Comparison of ENCODE assay signal across 10 cellular contexts in genomic region chr5:121630402-121630801, GRCh38.
DNase-seq lines count a peak whose midpoint lies in the region; ATAC-seq, FAIRE-seq and TF ChIP-seq lines count a peak whose summit lies in the region.
"Had no signal": no experiment of that assay in that cellular context is flagged by ENCODE, and none has a peak within 500 bp of the region (broad histone marks: within the 10 kb centered on the region; RNA-seq: fewer than 3 reads in every experiment).

No MANE protein-coding gene starts in this region.

- H3K4me1 Mint-ChIP-seq in nephron progenitor cell, result peaks cover 20% of the 10 kb centered on the region
- H3K4me1 Mint-ChIP-seq: activated T-helper 17 cell treated with anti-CD3 and anti-CD28 coated beads, Interleukin-2, amount 50 U/mL, for 72 hours; immature natural killer cell had no signal

- CTCF ChIA-PET in H1 (lab: Charles Lee; ENCODE audit: partially characterized antibody), result no interaction called here

- no peak overlapping the region for H4K5ac ChIP-seq in H1 (ENCODE audit: insufficient read length, low read depth, low read length)

- no peak overlapping the region for H2BK120ac ChIP-seq in H1 (replicated peaks; ENCODE audit: low read depth, low read length)

- ATAC-seq in GM18907 (IDR thresholded peaks at IDR 0.05; ENCODE audit: unreplicated experiment) (no peak), GM19467 (IDR thresholded peaks at IDR 0.05; ENCODE audit: unreplicated experiment) (no peak), GM18505 (IDR thresholded peaks at IDR 0.05; ENCODE audit: unreplicated experiment) (no peak)
- ATAC-seq: activated T-helper 17 cell treated with anti-CD3 and anti-CD28 coated beads, Interleukin-2, amount 50 U/mL, for 72 hours had no signal

- H3K18ac ChIP-seq in H1 (ENCODE audit: extremely low read depth, low read length), result no peak overlapping the region

- no peaks in the 10 kb centered on the region for H3K36me3 ChIP-seq in H1 (ENCODE audit: control insufficient read depth in 2 of 4, insufficient read depth in 4 of 4, low read length in 3 of 4)

- POLR2A ChIA-PET in H1 (lab: Charles Lee; ENCODE audit: partially characterized antibody), result no interaction called here

- no peak overlapping the region for H3K56ac ChIP-seq in H1 (replicated peaks; ENCODE audit: insufficient read length, low read depth, low read length)

- H4K20me1 ChIP-seq in H1 (replicated peaks in 1 of 2; ENCODE audit: control insufficient read depth in 1 of 2, insufficient read depth in 2 of 2, low read length in 2 of 2), result no peaks in the 10 kb centered on the region

- no peak overlapping the region for H3K14ac ChIP-seq in H1 (ENCODE audit: insufficient read length)

- H3K9me3 Mint-ChIP-seq in nephron progenitor cell, result no peaks in the 10 kb centered on the region

- H3K36me3 Mint-ChIP-seq in nephron progenitor cell (ENCODE audit: low read depth), result no peaks in the 10 kb centered on the region
- H3K36me3 Mint-ChIP-seq: immature natural killer cell had no signal

- H3K27ac ChIP-seq in H1 (ENCODE audit: low read depth, low read length), result no peak overlapping the region

- H2BK12ac ChIP-seq in H1 (ENCODE audit: low read depth, low read length), result no peak overlapping the region

- H2AFZ ChIP-seq in H1 (ENCODE audit: low read length), result 0 out of 2 replicates have a peak overlapping the region, but pooled peaks have one; percentile 37

- H3K27ac Mint-ChIP-seq in nephron progenitor cell, result peak overlapping the region; percentile 53
- H3K27ac Mint-ChIP-seq: activated T-helper 17 cell treated with anti-CD3 and anti-CD28 coated beads, Interleukin-2, amount 50 U/mL, for 72 hours; immature natural killer cell had no signal

- H3K79me2 ChIP-seq in H1 (ENCODE audit: control insufficient read depth in 1 of 2, insufficient read depth in 2 of 2, low read length in 2 of 2), result no peaks in the 10 kb centered on the region

- 85% methylated on average over 5 of the region's 5 CpGs; no CpG with 5 or more reads in 1 of the 2 experiments for WGBS in H1 (ENCODE audit: extremely low coverage in 1 of 2, insufficient coverage in 1 of 2, insufficient read length in 1 of 2, insufficient replicate concordance in 2 of 2, low coverage in 1 of 2, low lambda C conversion rate in 2 of 2, missing lambda C conversion rate in 1 of 2), 2 experiments

- no peak overlapping the region for H3K23ac ChIP-seq in H1 (ENCODE audit: insufficient read length)

- no peak overlapping the region for H3K4me3 Mint-ChIP-seq in nephron progenitor cell
- H3K4me3 Mint-ChIP-seq: activated T-helper 17 cell treated with anti-CD3 and anti-CD28 coated beads, Interleukin-2, amount 50 U/mL, for 72 hours; immature natural killer cell had no signal

- peak; percentile 48 for DNase-seq in DMS114 treated with DMSO at 0.1 percent for 48 hours (lab: John Stamatoyannopoulos, UW; ENCODE audit: unreplicated experiment)
- DNase-seq in NCI-H526 (lab: John Stamatoyannopoulos, UW), result peak; percentile 12 to 52
- no peak for DNase-seq in H1 (ENCODE audit: low read depth in 1 of 2, low spot score in 2 of 2)
- DNase-seq in nephron progenitor cell, result no peak
- DNase-seq: immature natural killer cell, NCI-H1092 treated with DMSO at 0.1 percent for 48 hours had no signal

- no peaks in the 10 kb centered on the region for H3K79me1 ChIP-seq in H1 (ENCODE audit: low read depth, low read length)

- TF ChIP-seq CTCF in H1 (IDR thresholded peaks at IDR 0.05; ENCODE audit: control extremely low read depth in 1 of 3, insufficient read depth in 1 of 3, low read depth in 1 of 3, low read length in 3 of 3) (no peak), nephron progenitor cell (IDR thresholded peaks at IDR 0.05) (no peak)

- H3K9me3 ChIP-seq in H1 (ENCODE audit: insufficient read depth in 2 of 2, low read depth in 1 of 2, low read length in 1 of 2), result no peaks in the 10 kb centered on the region

- no peak for FAIRE-seq in H1 (lab: Jason Lieb, UNC)

- H3K9ac ChIP-seq in H1 (replicated peaks in 1 of 4; ENCODE audit: extremely low read depth in 1 of 4, low read depth in 3 of 4, low read length in 3 of 4), result no peak overlapping the region

- peak; percentile 22 to 37 for TF ChIP-seq RAD21 in H1 (IDR thresholded peaks at IDR 0.05 in 1 of 2, conservative IDR thresholded peaks at IDR 0.05 in 1 of 2; ENCODE audit: low read depth in 2 of 2, low read length in 2 of 2)

- H2BK15ac ChIP-seq in H1 (ENCODE audit: low read length), result no peak overlapping the region

- H3K4me1 ChIP-seq in H1 (replicated peaks in 1 of 4; ENCODE audit: control insufficient read depth in 3 of 4, insufficient read depth in 4 of 4, low read length in 3 of 4), result no peaks in the 10 kb centered on the region

- no peak overlapping the region for H2AK5ac ChIP-seq in H1 (ENCODE audit: low read depth, low read length)

- no peaks in the 10 kb centered on the region for H3K27me3 ChIP-seq in H1 (replicated peaks in 1 of 4; ENCODE audit: control insufficient read depth in 3 of 4, extremely low read depth in 1 of 4, insufficient read depth in 3 of 4, low read length in 3 of 4)

- H2BK5ac ChIP-seq in H1 (ENCODE audit: low read depth, low read length), result no peak overlapping the region

- H3K23me2 ChIP-seq in H1 (ENCODE audit: low read depth, low read length), result no peaks in the 10 kb centered on the region

- H3K4ac ChIP-seq in H1 (replicated peaks; ENCODE audit: insufficient read length, low read depth, low read length), result no peak overlapping the region

- TF ChIP-seq POLR2A in H1 (IDR thresholded peaks at IDR 0.05; ENCODE audit: control extremely low read depth in 1 of 2, low read depth in 2 of 2, low read length in 2 of 2) (no peak), GM18505 (IDR thresholded peaks at IDR 0.05; ENCODE audit: borderline replicate concordance, extremely low read depth, insufficient read depth, insufficient read length) (no peak)

- TF ChIP-seq EP300 in H1 (IDR thresholded peaks at IDR 0.05; ENCODE audit: borderline replicate concordance in 1 of 2, low read depth in 2 of 2, low read length in 2 of 2), result no peak

- no peak overlapping the region for H4K8ac ChIP-seq in H1 (ENCODE audit: extremely low read depth, insufficient read depth, low read length)

- H2BK20ac ChIP-seq in H1 (ENCODE audit: low read length), result no peak overlapping the region

- no peak overlapping the region for H3K4me3 ChIP-seq in H1 (ENCODE audit: extremely low read depth in 1 of 4, insufficient read depth in 2 of 4, low read depth in 3 of 4, low read length in 4 of 4)

- no peak overlapping the region for H3K4me2 ChIP-seq in H1 (ENCODE audit: insufficient read depth in 1 of 2, low read depth in 2 of 2, low read length in 2 of 2)

- H3K27me3 Mint-ChIP-seq in nephron progenitor cell (ENCODE audit: low read depth, poor library complexity), result no peaks in the 10 kb centered on the region
- H3K27me3 Mint-ChIP-seq: activated T-helper 17 cell treated with anti-CD3 and anti-CD28 coated beads, Interleukin-2, amount 50 U/mL, for 72 hours had no signal

- no peak overlapping the region for H4K91ac ChIP-seq in H1 (replicated peaks; ENCODE audit: insufficient read length, low read length)

TF ChIP-seq in H1, 55 proteins besides CTCF, POLR2A, EP300 and RAD21:
- TF ChIP-seq TBP (IDR thresholded peaks at IDR 0.05; ENCODE audit: low read depth, low read length) (no peak), SUZ12 (IDR thresholded peaks at IDR 0.05; ENCODE audit: low read length) (no peak), CBX5 (IDR thresholded peaks at IDR 0.05; ENCODE audit: low read depth, low read length) (no peak), RBBP5 (IDR thresholded peaks at IDR 0.05; ENCODE audit: borderline replicate concordance, low read depth, low read length) (no peak), SIRT6 (IDR thresholded peaks at IDR 0.05; ENCODE audit: low read length) (no peak), BRCA1 (IDR thresholded peaks at IDR 0.05; ENCODE audit: low read depth, low read length) (no peak), SIX5 (IDR thresholded peaks at IDR 0.05; ENCODE audit: low read depth, low read length) (no peak), TCF12 (IDR thresholded peaks at IDR 0.05; ENCODE audit: low read depth, low read length) (no peak), CREB1 (IDR thresholded peaks at IDR 0.05) (no peak), JUN (IDR thresholded peaks at IDR 0.05; ENCODE audit: low read depth, low read length) (no peak), MAX (IDR thresholded peaks at IDR 0.05) (no peak)
TF ChIP-seq in H1: peak in this region for 0.

Comparison
In these comparisons a context has a peak if more than half of its experiments do, and no peak if none do; other contexts are left out.
1. DNase-seq: peak in DMS114 treated with DMSO at 0.1 percent for 48 hours (single experiment) and NCI-H526 (2 of 2); none in H1 (0 of 2) and nephron progenitor cell (single experiment).